Comparison of ENCODE assay signal across 17 cellular contexts in genomic region chr2:207621640-207622039, GRCh38. TPM values are rescaled to one million over a fixed set of nuclear protein-coding genes. Genes with fewer than 3 reads are reported as not detected.
A peak's percentile ranks its signal among the peaks of the same experiment; 100 is the strongest.
DNase-seq lines count a peak whose midpoint lies in the region; ATAC-seq and TF ChIP-seq lines count a peak whose summit lies in the region.
"Had no signal": no experiment of that assay in that cellular context is flagged by ENCODE, and none has a peak within 500 bp of the region (broad histone marks: within the 10 kb centered on the region; RNA-seq: fewer than 3 reads in every experiment).

No MANE protein-coding gene starts in this region.

- POLR2A ChIA-PET in CD4-positive, alpha-beta T cell (lab: Charles Lee) = interaction anchor here (0.7 to 1.6 kb wide), 2 partner anchors 90 to 91 kb away, joined by 3 to 9 read pairs; partner anchors contain the start of gene CCNYL1

- no peak overlapping the region for H3K23ac ChIP-seq in mesenchymal stem cell (ENCODE audit: low read length in 2 of 2)

- no peak for DNase-seq in CD4-positive, alpha-beta T cell
- DNase-seq in GM12864 (ENCODE audit: low read depth) (no peak), T-helper 17 cell (no peak), mesenchymal stem cell (no peak), NCI-H345 (lab: John Stamatoyannopoulos, UW) (no peak), cerebellar cortex (ENCODE audit: low spot score) (no peak)
- DNase-seq: anterior cingulate cortex; BE2C; NCI-H1417 treated with DMSO at 0.1 percent for 48 hours; NCI-H446; SIG-M5; stimulated activated CD4-positive, alpha-beta T cell treated with anti-CD3 and anti-CD28 coated beads, Interleukin-1b, Interleukin-23, amount 100 ng/mL, for 48 hours; T-helper 9 cell; testis had no signal

- peaks cover 14% of the 10 kb centered on the region for H3K4me1 ChIP-seq in mesenchymal stem cell (ENCODE audit: control insufficient read depth, insufficient read depth, low read depth, low read length)
- H3K4me1 ChIP-seq: BE2C had no signal

- peaks cover 19% of the 10 kb centered on the region for H3K79me1 ChIP-seq in mesenchymal stem cell (replicated peaks; ENCODE audit: low read length, poor library complexity, severe bottlenecking)

- H3K9ac ChIP-seq in mesenchymal stem cell (ENCODE audit: low read length) = no peak overlapping the region

- intact Hi-C loops in CD4-positive, alpha-beta T cell (cut with DNase I, micrococcal nuclease) = loop anchor here in 1 of 2 experiments (5.0 to 10.0 kb wide), 3 partner anchors 39 to 1457 kb away; partner anchors contain the start of gene KLF7

- no peak overlapping the region for H3K14ac ChIP-seq in mesenchymal stem cell (ENCODE audit: low read length in 2 of 2)

- no peaks in the 10 kb centered on the region for H3K27me3 ChIP-seq in CD4-positive, alpha-beta T cell (ENCODE audit: control insufficient read depth, insufficient read depth, low read length)
- no peaks in the 10 kb centered on the region for H3K27me3 ChIP-seq in mesenchymal stem cell (ENCODE audit: control insufficient read depth in 1 of 2, insufficient read depth in 1 of 2, low read length in 2 of 2)
- H3K27me3 ChIP-seq: BE2C, testis had no signal

- H3K27ac Mint-ChIP-seq in CD4-positive, alpha-beta T cell = peak overlapping the region; percentile 69
- peak overlapping the region; percentile 90 for H3K27ac Mint-ChIP-seq in T-helper 17 cell
- H3K27ac Mint-ChIP-seq: activated T-helper 1 cell treated with anti-CD3 and anti-CD28 coated beads, Interleukin-12 subunit alpha, Interleukin-12 subunit beta, Interleukin-2, Interleukin-4 antibody, amounts not matched to agents 30 ng/mL and 10 ng/mL and 1 ng/mL, durations not matched to agents 14 hours and 24 hours and 36 hours had no signal

- H2AK5ac ChIP-seq in mesenchymal stem cell (ENCODE audit: low read length, severe bottlenecking) = peak overlapping the region; percentile 39

- no peaks in the 10 kb centered on the region for H3K9me3 Mint-ChIP-seq in CD4-positive, alpha-beta T cell
- H3K9me3 Mint-ChIP-seq: activated T-helper 1 cell treated with anti-CD3 and anti-CD28 coated beads, Interleukin-12 subunit alpha, Interleukin-12 subunit beta, Interleukin-2, Interleukin-4 antibody, amounts not matched to agents 30 ng/mL and 10 ng/mL and 1 ng/mL, durations not matched to agents 14 hours and 24 hours and 36 hours had no signal

- H3K36me3 Mint-ChIP-seq in CD4-positive, alpha-beta T cell (ENCODE audit: low read depth) = peaks cover 68% of the 10 kb centered on the region
- peaks cover 10% of the 10 kb centered on the region for H3K36me3 Mint-ChIP-seq in T-helper 17 cell (ENCODE audit: low read depth)

- CTCF ChIA-PET in CD4-positive, alpha-beta T cell (lab: Charles Lee) = interaction anchor here (0.6 kb wide), 1 partner anchor 59 kb away, joined by 3 read pairs; no protein-coding TSS in a partner anchor

- H3K4me3 ChIP-seq in GM12864 (ENCODE audit: low read depth, low read length) (peak overlapping the region; percentile 7; the same call in 1 of the 2 replicates), mesenchymal stem cell (ENCODE audit: insufficient read depth in 1 of 2, low read depth in 1 of 2, low read length in 2 of 2) (no peak overlapping the region)
- H3K4me3 ChIP-seq: testis had no signal

- no peak overlapping the region for H2BK120ac ChIP-seq in mesenchymal stem cell (ENCODE audit: low read depth, low read length)

- H2BK5ac ChIP-seq in mesenchymal stem cell (ENCODE audit: low read depth, low read length, poor library complexity, severe bottlenecking) = no peak overlapping the region

- H4K91ac ChIP-seq in mesenchymal stem cell (ENCODE audit: low read length) = peak overlapping the region; percentile 18

- WGBS in mesenchymal stem cell = over 99% methylated on average over 8 of the region's 8 CpGs

- H3K4me1 Mint-ChIP-seq in CD4-positive, alpha-beta T cell (ENCODE audit: low read depth) = peaks cover 65% of the 10 kb centered on the region
- H3K4me1 Mint-ChIP-seq in T-helper 17 cell = peaks cover 31% of the 10 kb centered on the region

- H3K27me3 Mint-ChIP-seq in CD4-positive, alpha-beta T cell = no peaks in the 10 kb centered on the region
- no peaks in the 10 kb centered on the region for H3K27me3 Mint-ChIP-seq in T-helper 17 cell

- no peaks in the 10 kb centered on the region for H3K9me3 ChIP-seq in CD4-positive, alpha-beta T cell (ENCODE audit: control insufficient read depth, low read length)
- H3K9me3 ChIP-seq in T-helper 17 cell (ENCODE audit: control insufficient read depth, low read length, poor library complexity, severe bottlenecking) (no peaks in the 10 kb centered on the region), mesenchymal stem cell (ENCODE audit: control insufficient read depth, low read length) (no peaks in the 10 kb centered on the region)
- H3K9me3 ChIP-seq: BE2C, testis had no signal

- H3K27ac ChIP-seq in CD4-positive, alpha-beta T cell (ENCODE audit: low read depth, low read length) = no peak overlapping the region
- H3K27ac ChIP-seq in mesenchymal stem cell (ENCODE audit: low read length, poor library complexity, severe bottlenecking) = no peak overlapping the region
- H3K27ac ChIP-seq: testis had no signal

- H2BK15ac ChIP-seq in mesenchymal stem cell (ENCODE audit: low read depth, poor library complexity, severe bottlenecking) = no peak overlapping the region

- no peak overlapping the region for H3K18ac ChIP-seq in mesenchymal stem cell (ENCODE audit: low read depth in 1 of 2, low read length in 2 of 2)

- no peak overlapping the region for H3K4me2 ChIP-seq in mesenchymal stem cell (ENCODE audit: low read length, poor library complexity, severe bottlenecking)

- H3K4me3 Mint-ChIP-seq in CD4-positive, alpha-beta T cell = peak overlapping the region; percentile 22
- H3K4me3 Mint-ChIP-seq in T-helper 17 cell = peak overlapping the region; percentile 53
- H3K4me3 Mint-ChIP-seq: activated T-helper 1 cell treated with anti-CD3 and anti-CD28 coated beads, Interleukin-12 subunit alpha, Interleukin-12 subunit beta, Interleukin-2, Interleukin-4 antibody, amounts not matched to agents 30 ng/mL and 10 ng/mL and 1 ng/mL, durations not matched to agents 14 hours and 24 hours and 36 hours had no signal

- peaks cover 9 to 24% of the 10 kb centered on the region in 2 experiments for H3K36me3 ChIP-seq in mesenchymal stem cell (ENCODE audit: control insufficient read depth in 1 of 2, insufficient read depth in 2 of 2, low read depth in 1 of 2, low read length in 2 of 2)

- no peak overlapping the region for H3K4ac ChIP-seq in mesenchymal stem cell (ENCODE audit: low read depth in 1 of 2, low read length in 2 of 2)

- no peak for TF ChIP-seq CTCF in CD4-positive, alpha-beta T cell (IDR thresholded peaks at IDR 0.05)
- TF ChIP-seq CTCF in GM12864 (IDR thresholded peaks at IDR 0.05; ENCODE audit: low read depth, low read length, missing control alignments) = no peak

- H2BK12ac ChIP-seq in mesenchymal stem cell (ENCODE audit: low read length in 2 of 2) = no peak overlapping the region

- ATAC-seq in CD4-positive, alpha-beta T cell (ENCODE audit: poor library complexity) = no peak
- ATAC-seq in T-helper 17 cell = no peak
- no peak for ATAC-seq in HG03571 (IDR thresholded peaks at IDR 0.05; ENCODE audit: unreplicated experiment)
- ATAC-seq: sciatic nerve had no signal

- peak overlapping the region; percentile 82 for H4K8ac ChIP-seq in mesenchymal stem cell (ENCODE audit: low read length)

- H2AFZ ChIP-seq in mesenchymal stem cell (ENCODE audit: low read depth, low read length) = no peak overlapping the region

RNA-seq across cellular contexts. Expression of gene METTL21A, which starts 3.6 kb away (rescaled TPM):
- total RNA-seq in CD4-positive, alpha-beta T cell = 10 to 100 TPM; 10.8 to 11.9 TPM
- 10 to 100 TPM in 1 of 2 donors, 1 to 10 TPM in 1; 6.9 to 13.9 TPM for total RNA-seq in T-helper 17 cell
- 13.1 TPM for polyA plus RNA-seq in mesenchymal stem cell (2013, experiment 1 of 2)
- 13.2 TPM for polyA plus RNA-seq in mesenchymal stem cell (2013, experiment 2 of 2)
